In the genomic region with DNA sequence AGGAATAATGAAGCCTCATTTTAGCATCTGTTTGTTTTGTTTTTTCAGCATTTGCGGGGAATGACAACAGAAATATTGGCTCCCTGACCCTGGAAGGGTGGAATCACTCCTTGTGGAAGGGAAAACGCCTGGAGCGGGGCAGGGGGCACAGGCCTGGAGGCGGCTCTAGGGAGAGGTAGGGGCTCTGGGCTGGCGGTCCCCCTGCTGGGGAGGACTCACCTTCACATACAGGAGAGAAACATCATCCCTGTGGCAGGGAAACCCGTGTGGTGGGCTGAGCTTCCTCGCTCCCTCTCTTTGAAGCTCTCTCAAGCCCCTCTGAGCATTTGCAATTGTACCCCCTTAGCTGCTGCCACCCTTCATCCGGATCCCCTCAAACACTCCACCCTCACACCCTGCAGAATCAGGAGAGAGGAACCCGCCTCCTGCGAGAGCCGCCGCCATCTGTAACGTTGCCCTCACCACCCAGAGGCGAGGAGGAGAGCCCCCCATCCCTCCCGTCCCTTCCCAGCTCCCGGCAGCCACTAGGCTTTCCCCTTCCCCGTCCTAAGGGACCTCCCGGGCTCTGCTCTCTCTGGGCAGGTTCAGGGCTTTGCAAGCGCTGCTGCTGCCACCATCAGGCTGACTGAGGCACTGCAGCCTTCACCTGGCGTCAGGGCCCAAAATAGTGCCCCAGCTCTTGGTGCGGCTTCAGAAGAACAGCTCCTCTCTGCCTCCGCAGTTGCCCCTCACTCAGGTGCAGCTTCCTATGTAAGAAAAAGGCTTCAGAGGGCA, we compare ENCODE assay signal across 8 cellular contexts. TPM values are rescaled to one million over a fixed set of nuclear protein-coding genes. Genes with fewer than 3 reads are reported as not detected.
A peak's percentile ranks its signal among the peaks of the same experiment; 100 is the strongest.
DNase-seq lines count a peak whose midpoint lies in the region; ATAC-seq and TF ChIP-seq lines count a peak whose summit lies in the region.

No MANE protein-coding gene starts in this region.

- TF ChIP-seq EP300 in esophagus muscularis mucosa (IDR thresholded peaks at IDR 0.05) = no peak

- no peaks in the 10 kb centered on the region for H3K4me1 Mint-ChIP-seq in CD14-positive monocyte
- no peaks in the 10 kb centered on the region for H3K4me1 Mint-ChIP-seq in naive thymus-derived CD8-positive, alpha-beta T cell

- WGBS in esophagus muscularis mucosa = 23% methylated on average over 22 of the region's 22 CpGs

- no peak overlapping the region for H3K27ac Mint-ChIP-seq in CD14-positive monocyte
- H3K27ac Mint-ChIP-seq in naive thymus-derived CD8-positive, alpha-beta T cell = no peak overlapping the region

- peaks cover 0 to 8% (median 7%) of the 10 kb centered on the region in 4 donors for H3K4me1 ChIP-seq in esophagus muscularis mucosa

- H3K27me3 ChIP-seq in esophagus muscularis mucosa = peaks cover 0 to 29% (median 0%) of the 10 kb centered on the region in 4 donors

- no peak for TF ChIP-seq POLR2A in esophagus muscularis mucosa (IDR thresholded peaks at IDR 0.05; ENCODE audit: low read depth)

- no peaks in the 10 kb centered on the region for H3K36me3 ChIP-seq in esophagus muscularis mucosa

- TF ChIP-seq CTCF in CD14-positive monocyte (IDR thresholded peaks at IDR 0.05) (peak; percentile 90), esophagus muscularis mucosa (IDR thresholded peaks at IDR 0.05) (peak; percentile 72 to 88 (median 81))

- H3K27me3 Mint-ChIP-seq in CD14-positive monocyte (ENCODE audit: low read depth in 3 of 3) = peaks cover 7 to 22% (median 12%) of the 10 kb centered on the region in 3 donors
- H3K27me3 Mint-ChIP-seq in naive thymus-derived CD8-positive, alpha-beta T cell = peaks cover 16 to 41% (median 24%) of the 10 kb centered on the region in 5 donors

- no peak overlapping the region for H3K4me3 Mint-ChIP-seq in CD14-positive monocyte
- no peak overlapping the region for H3K4me3 Mint-ChIP-seq in naive thymus-derived CD8-positive, alpha-beta T cell

- intact Hi-C loops in CD14-positive monocyte (cut with micrococcal nuclease) (loop anchor here (1.0 to 5.0 kb wide), 3 partner anchors 274 to 549 kb away; no protein-coding TSS in a partner anchor), esophagus muscularis mucosa (cut with DNase I) (loop anchor here (2.0 to 10.0 kb wide), 4 partner anchors 273 to 675 kb away; no protein-coding TSS in a partner anchor)

- no peak overlapping the region for H3K4me3 ChIP-seq in esophagus muscularis mucosa

- POLR2A ChIA-PET in naive thymus-derived CD8-positive, alpha-beta T cell (lab: Charles Lee) = no interaction called here

- no peak overlapping the region for H3K27ac ChIP-seq in esophagus muscularis mucosa (replicated peaks in 1 of 4)

- DNase-seq in CD14-positive monocyte (ENCODE audit: low spot score) = peak; percentile 50
- DNase-seq in NCI-H82 treated with DMSO at 0.1 percent for 48 hours (lab: John Stamatoyannopoulos, UW; ENCODE audit: unreplicated experiment) = peak; percentile 38
- peak; percentile 14 for DNase-seq in activated T-cell treated with anti-CD3 and anti-CD28 coated beads for 1 hour (ENCODE audit: low read depth)
- DNase-seq in esophagus muscularis mucosa (ENCODE audit: extremely low spot score) = no peak
- peak in 7 of 10 donors; percentile 17 to 34 (median 23) for DNase-seq in naive thymus-derived CD8-positive, alpha-beta T cell
- peak; percentile 66 for DNase-seq in stimulated activated naive CD8-positive, alpha-beta T cell treated with anti-CD3 and anti-CD28 coated beads, Interleukin-15, Interleukin-2, amounts not matched to agents 100 U/mL and 50 U/mL, for 24 hours

- peak; percentile 90 for ATAC-seq in GM19351 (IDR thresholded peaks at IDR 0.05; ENCODE audit: unreplicated experiment)
- ATAC-seq in HG03571 (IDR thresholded peaks at IDR 0.05; ENCODE audit: unreplicated experiment) = peak; percentile 81
- peak in 1 of 2 donors; percentile 35 for ATAC-seq in naive thymus-derived CD8-positive, alpha-beta T cell
- peak; percentile 34 for ATAC-seq in stimulated activated naive CD8-positive, alpha-beta T cell treated with anti-CD3 and anti-CD28 coated beads, Interleukin-15, Interleukin-2, amounts not matched to agents 100 U/mL and 50 U/mL, for 24 hours

- H3K9me3 ChIP-seq in esophagus muscularis mucosa = no peaks in the 10 kb centered on the region

- H3K9me3 Mint-ChIP-seq in CD14-positive monocyte = peaks cover 0 to 2% (median 0%) of the 10 kb centered on the region in 7 donors
- peaks cover 0 to 1% (median 0%) of the 10 kb centered on the region in 9 donors for H3K9me3 Mint-ChIP-seq in naive thymus-derived CD8-positive, alpha-beta T cell

- H3K36me3 Mint-ChIP-seq in CD14-positive monocyte = no peaks in the 10 kb centered on the region
- no peaks in the 10 kb centered on the region for H3K36me3 Mint-ChIP-seq in naive thymus-derived CD8-positive, alpha-beta T cell

RNA-seq across cellular contexts. Expression of a gene that starts 10.4 kb away (rescaled TPM):
- not detected for polyA plus RNA-seq in CD14-positive monocyte
- 1 to 10 TPM; 1.7 to 6.5 (median 3.1) TPM for total RNA-seq in esophagus muscularis mucosa
- not detected for total RNA-seq in naive thymus-derived CD8-positive, alpha-beta T cell
- polyA plus RNA-seq in naive thymus-derived CD8-positive, alpha-beta T cell = not detected
